In the genomic region with DNA sequence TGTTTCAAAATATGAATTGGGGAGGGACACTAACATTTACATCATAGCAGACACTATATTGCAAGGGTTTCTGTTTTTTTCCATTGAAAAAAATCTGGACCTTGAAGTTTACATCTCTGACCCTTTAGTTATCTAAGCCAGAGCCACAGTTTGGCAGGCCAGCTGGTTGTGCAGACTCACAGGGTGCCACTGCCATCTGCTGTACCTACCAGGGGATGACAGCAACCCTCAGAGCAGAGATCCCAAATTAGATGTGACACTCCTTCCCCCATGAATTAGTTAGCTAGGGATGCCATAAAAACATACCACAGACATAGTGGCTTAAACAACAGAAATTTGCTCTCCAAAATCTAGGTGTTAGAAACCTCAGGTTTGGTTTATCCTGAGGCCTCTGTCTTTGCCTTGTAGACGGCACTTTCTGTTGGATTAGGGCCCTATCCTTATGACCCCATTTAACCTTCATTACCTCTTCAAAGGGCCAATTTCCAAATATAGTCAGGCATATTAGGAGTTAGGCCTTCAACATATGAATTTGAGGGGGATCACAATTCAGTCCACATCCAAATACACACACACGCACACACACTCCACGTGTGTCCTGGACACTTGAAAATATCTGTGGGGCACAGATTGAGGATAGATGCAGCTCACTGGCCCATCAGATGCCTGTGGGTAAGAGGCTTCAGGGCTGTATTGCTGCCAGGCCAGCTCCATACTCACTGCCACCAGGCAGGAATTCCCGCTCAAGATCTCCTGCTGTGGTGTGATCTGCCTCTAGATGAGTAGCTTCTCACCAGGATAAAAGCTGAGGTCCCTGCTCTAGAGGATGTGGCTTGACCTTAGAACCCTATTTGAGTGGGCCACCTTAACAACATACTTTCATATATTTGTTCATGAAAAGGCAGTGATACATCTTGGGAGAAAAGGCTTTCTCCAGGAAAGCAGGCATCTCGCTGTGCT, we compare ENCODE assay signal across 2 cellular contexts.
TF ChIP-seq lines count a peak whose summit lies in the region.

No MANE protein-coding gene starts in this region.

TF ChIP-seq in H1, 55 proteins besides CTCF, POLR2A, EP300 and RAD21 (continued from another document):
- TF ChIP-seq YY1 (IDR thresholded peaks at IDR 0.05; ENCODE audit: low read depth, low read length) = 0 out of 2 replicates have a peak, but pooled peaks have one; percentile 8
- no peak for TF ChIP-seq MAX (IDR thresholded peaks at IDR 0.05)
- TF ChIP-seq GABPA (IDR thresholded peaks at IDR 0.05; ENCODE audit: borderline replicate concordance, insufficient read depth, low read length) = no peak

TF ChIP-seq in neural cell, 6 proteins besides CTCF, POLR2A, EP300 and RAD21 (continued from another document):
- TF ChIP-seq, protein P1, sequence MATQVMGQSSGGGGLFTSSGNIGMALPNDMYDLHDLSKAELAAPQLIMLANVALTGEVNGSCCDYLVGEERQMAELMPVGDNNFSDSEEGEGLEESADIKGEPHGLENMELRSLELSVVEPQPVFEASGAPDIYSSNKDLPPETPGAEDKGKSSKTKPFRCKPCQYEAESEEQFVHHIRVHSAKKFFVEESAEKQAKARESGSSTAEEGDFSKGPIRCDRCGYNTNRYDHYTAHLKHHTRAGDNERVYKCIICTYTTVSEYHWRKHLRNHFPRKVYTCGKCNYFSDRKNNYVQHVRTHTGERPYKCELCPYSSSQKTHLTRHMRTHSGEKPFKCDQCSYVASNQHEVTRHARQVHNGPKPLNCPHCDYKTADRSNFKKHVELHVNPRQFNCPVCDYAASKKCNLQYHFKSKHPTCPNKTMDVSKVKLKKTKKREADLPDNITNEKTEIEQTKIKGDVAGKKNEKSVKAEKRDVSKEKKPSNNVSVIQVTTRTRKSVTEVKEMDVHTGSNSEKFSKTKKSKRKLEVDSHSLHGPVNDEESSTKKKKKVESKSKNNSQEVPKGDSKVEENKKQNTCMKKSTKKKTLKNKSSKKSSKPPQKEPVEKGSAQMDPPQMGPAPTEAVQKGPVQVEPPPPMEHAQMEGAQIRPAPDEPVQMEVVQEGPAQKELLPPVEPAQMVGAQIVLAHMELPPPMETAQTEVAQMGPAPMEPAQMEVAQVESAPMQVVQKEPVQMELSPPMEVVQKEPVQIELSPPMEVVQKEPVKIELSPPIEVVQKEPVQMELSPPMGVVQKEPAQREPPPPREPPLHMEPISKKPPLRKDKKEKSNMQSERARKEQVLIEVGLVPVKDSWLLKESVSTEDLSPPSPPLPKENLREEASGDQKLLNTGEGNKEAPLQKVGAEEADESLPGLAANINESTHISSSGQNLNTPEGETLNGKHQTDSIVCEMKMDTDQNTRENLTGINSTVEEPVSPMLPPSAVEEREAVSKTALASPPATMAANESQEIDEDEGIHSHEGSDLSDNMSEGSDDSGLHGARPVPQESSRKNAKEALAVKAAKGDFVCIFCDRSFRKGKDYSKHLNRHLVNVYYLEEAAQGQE (IDR thresholded peaks at IDR 0.05; ENCODE audit: borderline replicate concordance) = no peak
- TF ChIP-seq SMC3 (conservative IDR thresholded peaks at IDR 0.05; ENCODE audit: poor library complexity) = peak; percentile 94
